ENCODE assay signal across 1 cellular context in genomic region chr5:119271758-119272730, GRCh38.
TF ChIP-seq lines count a peak whose summit lies in the region.

No MANE protein-coding gene starts in this region.

TF ChIP-seq in GM12878, 131 proteins besides CTCF, POLR2A, EP300 and RAD21 (continued from another document):
- no peak for TF ChIP-seq ZBTB11 (CRISPR knock-in tag; IDR thresholded peaks at IDR 0.05)
- no peak for TF ChIP-seq CBX5 (IDR thresholded peaks at IDR 0.05; ENCODE audit: low read depth)
- no peak for TF ChIP-seq ZNF384 (IDR thresholded peaks at IDR 0.05; ENCODE audit: borderline replicate concordance, low read depth, low read length)
TF ChIP-seq in GM12878: peak in this region for 0.
